ENCODE assay signal across 1 cellular context in the genomic region with DNA sequence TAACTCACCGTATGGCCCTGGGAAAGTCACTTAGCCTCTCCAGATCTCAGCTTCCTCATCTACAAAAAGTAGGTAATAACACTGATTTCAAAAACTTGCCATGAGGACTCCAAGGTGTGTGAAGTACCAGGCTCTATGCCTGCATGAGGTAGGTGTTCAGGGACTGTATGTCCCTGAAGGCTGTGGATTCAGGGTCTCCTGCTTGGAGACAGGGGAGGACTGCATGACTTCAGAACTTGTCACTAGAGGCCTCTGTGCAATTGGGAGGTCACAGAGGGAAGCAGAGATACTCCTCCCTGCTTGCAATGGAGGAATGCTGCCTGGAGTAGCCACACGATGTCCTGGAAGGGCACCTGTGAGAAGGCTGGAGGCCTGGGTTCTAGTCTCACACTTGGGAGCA.
TF ChIP-seq lines count a peak whose summit lies in the region.

No MANE protein-coding gene starts in this region.

TF ChIP-seq in HEK293T, 16 proteins besides CTCF, POLR2A, EP300 and RAD21 (continued from another document):
- TF ChIP-seq ZNF384 (IDR thresholded peaks at IDR 0.05) (no peak), FOXA1 (IDR thresholded peaks at IDR 0.05) (no peak), ELF4 (IDR thresholded peaks at IDR 0.05) (no peak)
- TF ChIP-seq, protein P1, sequence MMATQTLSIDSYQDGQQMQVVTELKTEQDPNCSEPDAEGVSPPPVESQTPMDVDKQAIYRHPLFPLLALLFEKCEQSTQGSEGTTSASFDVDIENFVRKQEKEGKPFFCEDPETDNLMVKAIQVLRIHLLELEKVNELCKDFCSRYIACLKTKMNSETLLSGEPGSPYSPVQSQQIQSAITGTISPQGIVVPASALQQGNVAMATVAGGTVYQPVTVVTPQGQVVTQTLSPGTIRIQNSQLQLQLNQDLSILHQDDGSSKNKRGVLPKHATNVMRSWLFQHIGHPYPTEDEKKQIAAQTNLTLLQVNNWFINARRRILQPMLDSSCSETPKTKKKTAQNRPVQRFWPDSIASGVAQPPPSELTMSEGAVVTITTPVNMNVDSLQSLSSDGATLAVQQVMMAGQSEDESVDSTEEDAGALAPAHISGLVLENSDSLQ (IDR thresholded peaks at IDR 0.05): no peak
